Comparison of ENCODE assay signal across 8 cellular contexts in the genomic region with DNA sequence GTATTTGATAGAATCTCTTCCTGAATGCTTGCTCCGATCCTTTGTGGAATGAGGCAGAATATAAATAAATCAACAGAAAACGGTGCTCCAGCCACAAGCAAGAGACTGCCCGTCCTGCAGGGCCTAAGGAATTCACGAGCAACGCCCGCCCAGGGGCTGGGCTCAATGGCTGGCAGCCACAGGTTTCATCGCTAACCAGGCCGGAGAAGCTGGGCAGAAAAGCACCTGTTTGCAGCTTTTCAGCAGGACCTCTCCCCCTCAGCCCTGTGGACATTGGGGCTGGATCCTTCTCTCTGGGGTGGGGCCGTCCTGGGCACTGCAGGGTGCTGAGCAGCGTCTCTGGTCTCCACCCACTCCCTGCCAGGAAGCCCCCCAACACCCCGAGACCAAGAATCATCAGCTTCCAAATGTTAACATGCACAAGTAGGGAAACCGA.
A peak's percentile ranks its signal among the peaks of the same experiment; 100 is the strongest.
DNase-seq lines count a peak whose midpoint lies in the region; ATAC-seq and TF ChIP-seq lines count a peak whose summit lies in the region.

No MANE protein-coding gene starts in this region.

- H3K4me3 ChIP-seq in GM23338, result peak overlapping the region; percentile 70
- H3K4me3 ChIP-seq in iPS-18a (ENCODE audit: low read length), result peak overlapping the region; percentile 63
- peak overlapping the region; percentile 23 to 75 (median 64) for H3K4me3 ChIP-seq in skeletal muscle tissue (ENCODE audit: low read length in 3 of 3)

- H3K9me3 ChIP-seq in iPS-18a (ENCODE audit: control insufficient read depth, low read depth, low read length) (no peaks in the 10 kb centered on the region), skeletal muscle tissue (ENCODE audit: control insufficient read depth in 3 of 3, low read length in 3 of 3) (no peaks in the 10 kb centered on the region)

- H3K9me3 Mint-ChIP-seq in GM23338 (peaks cover 18% of the 10 kb centered on the region), immature natural killer cell (peaks cover 0 to 10% (median 5%) of the 10 kb centered on the region in 6 donors)
- peaks cover 7% of the 10 kb centered on the region for H3K9me3 Mint-ChIP-seq in stimulated activated memory B cell treated with anti-CD40 and anti-IgM and Interleukin-4, amounts not matched to agents 10 μg/mL and 1 μg/mL and 100 μg/mL, for 72 hours

- no peak for TF ChIP-seq CTCF in GM23338 (conservative IDR thresholded peaks at IDR 0.05; ENCODE audit: low read depth in 2 of 2)

- H2AFZ ChIP-seq in GM23338, result peak overlapping the region; percentile 77

- H3K79me2 ChIP-seq in GM23338 (replicated peaks; ENCODE audit: insufficient read depth), result no peaks in the 10 kb centered on the region

- H3K36me3 ChIP-seq in GM23338 (ENCODE audit: insufficient read depth) (no peaks in the 10 kb centered on the region), iPS-18a (ENCODE audit: control insufficient read depth, low read depth, low read length) (no peaks in the 10 kb centered on the region), skeletal muscle tissue (ENCODE audit: control insufficient read depth in 3 of 3, insufficient read depth in 3 of 3, low read length in 3 of 3) (no peaks in the 10 kb centered on the region)

- H3K27ac Mint-ChIP-seq in GM23338 (no peak overlapping the region), immature natural killer cell (no peak overlapping the region)
- no peak overlapping the region for H3K27ac Mint-ChIP-seq in stimulated activated memory B cell treated with anti-CD40 and anti-IgM and Interleukin-4, amounts not matched to agents 10 μg/mL and 1 μg/mL and 100 μg/mL, for 72 hours

- peak overlapping the region; percentile 94 for H3K4me2 ChIP-seq in GM23338

- H3K36me3 Mint-ChIP-seq in GM23338 (ENCODE audit: low read depth) (peaks cover 15% of the 10 kb centered on the region), immature natural killer cell (peaks cover 0 to 4% (median 3%) of the 10 kb centered on the region in 3 donors)
- peaks cover 21% of the 10 kb centered on the region for H3K36me3 Mint-ChIP-seq in stimulated activated memory B cell treated with anti-CD40 and anti-IgM and Interleukin-4, amounts not matched to agents 10 μg/mL and 1 μg/mL and 100 μg/mL, for 72 hours

- peak; percentile 69 for DNase-seq in GM23338 (ENCODE audit: low spot score)
- no peak for DNase-seq in UCSD-AML1 (lab: John Stamatoyannopoulos, UW; ENCODE audit: unreplicated experiment)
- no peak for DNase-seq in SK-N-DZ (ENCODE audit: low spot score)
- DNase-seq in immature natural killer cell, result no peak

- H3K27me3 Mint-ChIP-seq in GM23338 (ENCODE audit: insufficient read depth, low read depth, poor library complexity) (peaks cover 18% of the 10 kb centered on the region), immature natural killer cell (ENCODE audit: low read depth in 3 of 3) (peaks cover 1 to 10% (median 2%) of the 10 kb centered on the region in 3 donors)
- no peaks in the 10 kb centered on the region for H3K27me3 Mint-ChIP-seq in stimulated activated memory B cell treated with anti-CD40 and anti-IgM and Interleukin-4, amounts not matched to agents 10 μg/mL and 1 μg/mL and 100 μg/mL, for 72 hours

- no peaks in the 10 kb centered on the region for H3K9me2 ChIP-seq in GM23338 (ENCODE audit: insufficient read depth)

- peaks cover 26% of the 10 kb centered on the region for H3K4me1 ChIP-seq in GM23338 (ENCODE audit: insufficient read depth)
- peaks cover 13% of the 10 kb centered on the region for H3K4me1 ChIP-seq in iPS-18a (ENCODE audit: control insufficient read depth, low read depth, low read length)
- H3K4me1 ChIP-seq in skeletal muscle tissue (ENCODE audit: control insufficient read depth in 3 of 3, insufficient read depth in 3 of 3, low read length in 3 of 3), result peaks cover 19 to 34% (median 33%) of the 10 kb centered on the region in 3 donors

- H3K27me3 ChIP-seq in GM23338 (ENCODE audit: insufficient read depth), result no peaks in the 10 kb centered on the region
- peaks cover 18% of the 10 kb centered on the region for H3K27me3 ChIP-seq in iPS-18a (ENCODE audit: control insufficient read depth, insufficient read depth, low read length)
- H3K27me3 ChIP-seq in skeletal muscle tissue (ENCODE audit: control insufficient read depth in 3 of 3, insufficient read depth in 3 of 3, low read length in 3 of 3), result no peaks in the 10 kb centered on the region

- H4K20me1 ChIP-seq in GM23338 (replicated peaks; ENCODE audit: insufficient read depth), result no peaks in the 10 kb centered on the region

- H3K4me3 Mint-ChIP-seq in GM23338, result peak overlapping the region; percentile 73
- H3K4me3 Mint-ChIP-seq in immature natural killer cell, result peak overlapping the region in 2 of 5 donors; percentile 9 to 18
- H3K4me3 Mint-ChIP-seq in stimulated activated memory B cell treated with anti-CD40 and anti-IgM and Interleukin-4, amounts not matched to agents 10 μg/mL and 1 μg/mL and 100 μg/mL, for 72 hours, result no peak overlapping the region

- peaks cover 13% of the 10 kb centered on the region for H3K4me1 Mint-ChIP-seq in GM23338
- peaks cover 0 to 2% of the 10 kb centered on the region in 2 donors for H3K4me1 Mint-ChIP-seq in immature natural killer cell
- H3K4me1 Mint-ChIP-seq in stimulated activated memory B cell treated with anti-CD40 and anti-IgM and Interleukin-4, amounts not matched to agents 10 μg/mL and 1 μg/mL and 100 μg/mL, for 72 hours, result peaks cover 40% of the 10 kb centered on the region

- H3K9ac ChIP-seq in iPS-18a (ENCODE audit: low read length) (peak overlapping the region; percentile 46), skeletal muscle tissue (ENCODE audit: low read depth in 1 of 3, low read length in 3 of 3) (peak overlapping the region; percentile 51 to 81 (median 71))

- ATAC-seq in GM23338, result peak; percentile 22
- no peak for ATAC-seq in stimulated activated memory B cell treated with anti-CD40 and anti-IgM and Interleukin-4, amounts not matched to agents 10 μg/mL and 1 μg/mL and 100 μg/mL, for 72 hours

- H3K27ac ChIP-seq in GM23338 (ENCODE audit: low read depth), result peak overlapping the region; percentile 94
- H3K27ac ChIP-seq in angular gyrus (ENCODE audit: low read depth, low read length), result peak overlapping the region; percentile 59
- H3K27ac ChIP-seq in iPS-18a (ENCODE audit: low read length), result no peak overlapping the region
- H3K27ac ChIP-seq in skeletal muscle tissue (ENCODE audit: low read depth, low read length), result peak overlapping the region; percentile 86

- H3F3A ChIP-seq in GM23338 (replicated peaks; ENCODE audit: low read depth), result peaks cover 17% of the 10 kb centered on the region

TF ChIP-seq in GM23338, 12 proteins besides CTCF, POLR2A, EP300 and RAD21:
- TF ChIP-seq CREB1 (CRISPR knock-in tag; IDR thresholded peaks at IDR 0.05; ENCODE audit: low read depth) (no peak), EZH2phosphoT487 (IDR thresholded peaks at IDR 0.05; ENCODE audit: unreplicated experiment) (no peak), STAT1 (IDR thresholded peaks at IDR 0.05; ENCODE audit: unreplicated experiment) (no peak), ZNF331 (CRISPR knock-in tag; IDR thresholded peaks at IDR 0.05; ENCODE audit: low read depth) (no peak), ETS1 (IDR thresholded peaks at IDR 0.05) (no peak), JUNB (IDR thresholded peaks at IDR 0.05; ENCODE audit: unreplicated experiment) (no peak)
TF ChIP-seq in GM23338: peak in this region for 0.
